In genomic region chr2:218882463-218882821, GRCh38 we compare ENCODE assay signal across 1 cellular context.
TF ChIP-seq lines count a peak whose summit lies in the region.

No MANE protein-coding gene starts in this region.

TF ChIP-seq in GM12878, 131 proteins besides CTCF, POLR2A, EP300 and RAD21:
- TF ChIP-seq E2F4 (IDR thresholded peaks at IDR 0.05; ENCODE audit: low read depth, low read length) (no peak), ZNF24 (IDR thresholded peaks at IDR 0.05) (no peak)
TF ChIP-seq in GM12878: peak in this region for 0.
